Comparison of ENCODE assay signal across 17 cellular contexts in genomic region chr12:45379261-45379660, GRCh38.
DNase-seq lines count a peak whose midpoint lies in the region; ATAC-seq and TF ChIP-seq lines count a peak whose summit lies in the region.
"Had no signal": no experiment of that assay in that cellular context is flagged by ENCODE, and none has a peak within 500 bp of the region (broad histone marks: within the 10 kb centered on the region; RNA-seq: fewer than 3 reads in every experiment).

No MANE protein-coding gene starts in this region.

- TF ChIP-seq POLR2A in HCT116 (IDR thresholded peaks at IDR 0.05; ENCODE audit: borderline replicate concordance, extremely low read depth, insufficient read depth, insufficient read length), result no peak

- BruUV-seq in HCT116 (replicated peaks; lab: Mats Ljungman, UMichigan), result no TSS peak

- TF ChIP-seq RAD21 in HCT116 (IDR thresholded peaks at IDR 0.05; ENCODE audit: low read depth), result no peak

- H4K20me1 ChIP-seq in HCT116 (ENCODE audit: insufficient read depth) (no peaks in the 10 kb centered on the region), MM.1S (ENCODE audit: insufficient read depth, low read length) (no peaks in the 10 kb centered on the region)

- H3K27ac ChIP-seq in HCT116 (ENCODE audit: low read depth, low read length) (no peak overlapping the region), RWPE2 (ENCODE audit: poor library complexity, severe bottlenecking) (peak overlapping the region; percentile 41), MM.1S (ENCODE audit: low read length) (no peak overlapping the region)
- H3K27ac ChIP-seq: BLaER1 treated with 17β-estradiol and CSF1 and Interleukin-3, amounts not matched to agents 10 nM and 100 nM; stomach had no signal

- RAD21 ChIA-PET in HCT116 (lab: Charles Lee; ENCODE audit: low non-redundant PET in 1 of 2, low total read pairs in 2 of 2, uncharacterized antibody in 2 of 2, unreplicated experiment in 2 of 2), result no interaction called here

- H3K79me2 ChIP-seq in HCT116 (ENCODE audit: insufficient read depth, low read length) (no peaks in the 10 kb centered on the region), MM.1S (ENCODE audit: low read length) (no peaks in the 10 kb centered on the region)

- peak; percentile 3 for DNase-seq in HCT116 (ENCODE audit: low read depth, low spot score)
- peak; percentile 66 for DNase-seq in RWPE2 (ENCODE audit: low spot score)
- peak; percentile 19 for DNase-seq in pulmonary artery endothelial cell (ENCODE audit: low read depth, low spot score)
- no peak for DNase-seq in HuH-7 (ENCODE audit: low spot score)
- DNase-seq in NCI-H2029 (lab: John Stamatoyannopoulos, UW), result no peak
- no peak for DNase-seq in MM.1S
- DNase-seq: activated naive CD4-positive, alpha-beta T cell; caudate nucleus; left colon; MG63; NCI-H2029 treated with DMSO at 0.1 percent for 48 hours; NCI-H526; stomach; SW 1271 had no signal

- no peak for TF ChIP-seq CTCF in HCT116 (IDR thresholded peaks at IDR 0.05 in 2 of 3, conservative IDR thresholded peaks at IDR 0.05 in 1 of 3; ENCODE audit: borderline replicate concordance in 1 of 3, insufficient read depth in 1 of 3, low read depth in 2 of 3, low read length in 2 of 3)
- no peak for TF ChIP-seq CTCF in RWPE2 (IDR thresholded peaks at IDR 0.05; ENCODE audit: poor library complexity, severe bottlenecking)
- no peak for TF ChIP-seq CTCF in MM.1S (IDR thresholded peaks at IDR 0.05; ENCODE audit: low read length)

- CTCF ChIA-PET in HCT116 (lab: Charles Lee), result no interaction called here

- H3K27me3 ChIP-seq in HCT116 (ENCODE audit: insufficient read depth, low read length) (no peaks in the 10 kb centered on the region), RWPE2 (ENCODE audit: insufficient read depth, poor library complexity, severe bottlenecking) (no peaks in the 10 kb centered on the region), MM.1S (replicated peaks; ENCODE audit: insufficient read depth, low read length) (no peaks in the 10 kb centered on the region)
- H3K27me3 ChIP-seq: BLaER1 treated with 17β-estradiol and CSF1 and Interleukin-3, amounts not matched to agents 10 nM and 100 nM; MG63; stomach had no signal

- no peaks in the 10 kb centered on the region for H3K9me2 ChIP-seq in HCT116 (ENCODE audit: insufficient read depth)
- no peaks in the 10 kb centered on the region for H3K9me2 ChIP-seq in MM.1S (replicated peaks; ENCODE audit: insufficient read depth, low read length)

- H3K9me3 ChIP-seq in HCT116 (ENCODE audit: control insufficient read depth in 1 of 2, insufficient read depth in 1 of 2, low read depth in 1 of 2, low read length in 2 of 2) (no peaks in the 10 kb centered on the region), RWPE2 (ENCODE audit: severe bottlenecking) (no peaks in the 10 kb centered on the region), MM.1S (replicated peaks; ENCODE audit: insufficient read depth, low read length) (no peaks in the 10 kb centered on the region)
- H3K9me3 ChIP-seq: BLaER1 treated with 17β-estradiol and CSF1 and Interleukin-3, amounts not matched to agents 10 nM and 100 nM; MG63; stomach had no signal

- H3K4me3 ChIP-seq in HCT116 (replicated peaks in 1 of 2; ENCODE audit: low read depth in 1 of 2, low read length in 2 of 2) (no peak overlapping the region), RWPE2 (ENCODE audit: severe bottlenecking) (no peak overlapping the region), MM.1S (ENCODE audit: low read length) (no peak overlapping the region)
- H3K4me3 ChIP-seq: BLaER1 treated with 17β-estradiol and CSF1 and Interleukin-3, amounts not matched to agents 10 nM and 100 nM; MG63; stomach had no signal

- H2AFZ ChIP-seq in HCT116 (ENCODE audit: low read depth, low read length, poor library complexity, severe bottlenecking), result no peak overlapping the region
- H2AFZ ChIP-seq in MM.1S (ENCODE audit: low read length), result no peak overlapping the region

- ATAC-seq in HCT116 (no peak), RWPE2 (ENCODE audit: low read depth) (peak; percentile 99), esophagus mucosa (peak; percentile 83), HG02759 (IDR thresholded peaks at IDR 0.05; ENCODE audit: unreplicated experiment) (no peak)
- ATAC-seq: left colon had no signal

- H3K36me3 ChIP-seq in HCT116 (ENCODE audit: control insufficient read depth in 1 of 2, insufficient read depth in 2 of 2, low read length in 2 of 2), result peaks cover 0 to 2% of the 10 kb centered on the region in 2 experiments; a peak in 1 of 4 replicates
- peaks cover 34% of the 10 kb centered on the region for H3K36me3 ChIP-seq in RWPE2 (ENCODE audit: low read depth)
- H3K36me3 ChIP-seq in MM.1S (replicated peaks; ENCODE audit: insufficient read depth, low read length), result no peaks in the 10 kb centered on the region; the same call in 1 of the 2 replicates

- H3K4me2 ChIP-seq in HCT116 (ENCODE audit: low read length) (no peak overlapping the region), MM.1S (ENCODE audit: low read depth, low read length) (no peak overlapping the region)
- H3K4me2 ChIP-seq: BLaER1 treated with 17β-estradiol and CSF1 and Interleukin-3, amounts not matched to agents 10 nM and 100 nM had no signal

- POLR2A ChIA-PET in HCT116 (lab: Charles Lee), result no interaction called here

- no peaks in the 10 kb centered on the region for H3F3A ChIP-seq in MM.1S (ENCODE audit: insufficient read depth, low read length)

- H3K9ac ChIP-seq in HCT116 (ENCODE audit: low read length), result no peak overlapping the region
- no peak overlapping the region for H3K9ac ChIP-seq in MM.1S (ENCODE audit: low read length)
- H3K9ac ChIP-seq: BLaER1 treated with 17β-estradiol and CSF1 and Interleukin-3, amounts not matched to agents 10 nM and 100 nM had no signal

- H3K4me1 ChIP-seq in HCT116 (ENCODE audit: control insufficient read depth in 1 of 2, insufficient read depth in 2 of 2, low read length in 2 of 2) (peaks cover 0 to 24% of the 10 kb centered on the region in 2 experiments; a peak in 2 of 4 replicates), RWPE2 (ENCODE audit: insufficient read depth, poor library complexity, severe bottlenecking) (peaks cover 17% of the 10 kb centered on the region), MM.1S (ENCODE audit: low read length) (no peaks in the 10 kb centered on the region)
- H3K4me1 ChIP-seq: stomach had no signal

- intact Hi-C loops in HCT116 (cut with micrococcal nuclease), result no loop called here

TF ChIP-seq in HCT116, 20 proteins besides CTCF, POLR2A, EP300 and RAD21 (continues in another document):
- TF ChIP-seq EZH2phosphoT487 (IDR thresholded peaks at IDR 0.05; ENCODE audit: borderline replicate concordance) (no peak), POLR2AphosphoS5 (IDR thresholded peaks at IDR 0.05; ENCODE audit: low read depth, low read length) (no peak), MAX (IDR thresholded peaks at IDR 0.05) (no peak), CBX3 (IDR thresholded peaks at IDR 0.05; ENCODE audit: low read depth) (no peak), FOSL1 (IDR thresholded peaks at IDR 0.05; ENCODE audit: low read depth) (no peak), SRF (IDR thresholded peaks at IDR 0.05; ENCODE audit: low read depth) (no peak), EZH2 (IDR thresholded peaks at IDR 0.05) (no peak), ZBTB33 (IDR thresholded peaks at IDR 0.05; ENCODE audit: extremely low read depth, insufficient replicate concordance, low read length) (no peak), ZNF274 (IDR thresholded peaks at IDR 0.05; ENCODE audit: low read depth, low read length) (no peak), ELF1 (IDR thresholded peaks at IDR 0.05; ENCODE audit: borderline replicate concordance, low read depth) (no peak), YY1 (IDR thresholded peaks at IDR 0.05; ENCODE audit: extremely low read depth, insufficient replicate concordance, low read depth, low read length) (no peak), SP1 (IDR thresholded peaks at IDR 0.05; ENCODE audit: low read depth) (no peak), EGR1 (IDR thresholded peaks at IDR 0.05; ENCODE audit: low read depth) (no peak), JUND (IDR thresholded peaks at IDR 0.05) (no peak), ATF3 (IDR thresholded peaks at IDR 0.05) (no peak)

Comparison
In these comparisons a context has a peak if more than half of its experiments do, and no peak if none do; other contexts are left out.
1. ATAC-seq: peak in RWPE2 (single experiment) and esophagus mucosa (single experiment); none in HCT116 (single experiment) and HG02759 (single experiment).
2. DNase-seq: peak in HCT116 (single experiment), RWPE2 (single experiment) and pulmonary artery endothelial cell (single experiment); none in HuH-7 (single experiment), NCI-H2029 (single experiment) and MM.1S (single experiment).